23 cellular contexts compared by ENCODE assay signal in the genomic region with DNA sequence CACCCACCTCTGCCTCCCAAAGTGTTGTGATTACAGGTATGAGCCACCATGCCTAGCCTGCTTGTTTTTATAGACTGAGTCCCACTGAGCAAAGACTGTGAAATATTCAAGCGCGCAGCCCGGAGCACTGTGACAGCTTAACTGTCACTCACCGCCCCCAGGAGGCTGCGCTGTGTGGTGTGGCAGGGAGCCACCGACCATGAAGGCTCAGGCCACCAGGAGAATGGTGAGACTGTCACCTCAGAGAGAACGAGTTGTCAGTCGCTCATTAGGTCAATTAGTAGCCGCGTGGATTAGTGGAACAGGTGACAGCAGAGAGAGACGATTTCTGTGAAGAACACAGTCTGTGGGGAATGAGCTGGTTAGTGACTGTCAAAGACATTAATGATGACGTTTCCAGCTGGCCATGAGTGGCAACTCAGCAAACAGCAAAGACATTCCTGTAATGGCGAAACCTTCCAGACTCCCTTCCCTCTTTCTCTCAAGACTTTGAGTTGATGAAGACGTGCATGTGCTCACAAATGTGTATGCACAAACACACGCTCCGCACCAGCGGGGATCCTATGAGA.
"Had no signal": no experiment of that assay in that cellular context is flagged by ENCODE, and none has a peak within 500 bp of the region (broad histone marks: within the 10 kb centered on the region; RNA-seq: fewer than 3 reads in every experiment).

No MANE protein-coding gene starts in this region.

- H3K36me3 ChIP-seq: brain microvascular endothelial cell, cardiac muscle cell had no signal

- H3K4me3 ChIP-seq: cardiac muscle cell, PC-9 had no signal

- H2AFZ ChIP-seq: PC-9 had no signal

- ATAC-seq: activated CD8-positive, alpha-beta memory T cell treated with anti-CD3 and anti-CD28 coated beads, Interleukin-2, amount 10 ng/mL, durations not matched to agents 7 days and 5 days; activated T-helper 17 cell treated with anti-CD3 and anti-CD28 coated beads, Interleukin-2, amount 50 U/mL, for 72 hours; T-helper 17 cell had no signal

- H3K27ac ChIP-seq: brain microvascular endothelial cell, cardiac muscle cell, PC-9 had no signal

- H3K27me3 ChIP-seq: brain microvascular endothelial cell, cardiac muscle cell had no signal

- H3K4me2 ChIP-seq: PC-9 had no signal

- DNase-seq: activated B cell treated with CpG ODN at 0.5 μM for 24 hours; activated CD4-positive, alpha-beta T cell treated with anti-CD3 and anti-CD28 coated beads for 1 hour; activated CD4-positive, alpha-beta T cell treated with anti-CD3 and anti-CD28 coated beads, Interleukin-2, amount 10 ng/mL, durations not matched to agents 24 days and 14 days; activated CD4-positive, alpha-beta T cell treated with anti-CD3 and anti-CD28 coated beads, Interleukin-2, amount 50 U/mL, for 48 hours; activated CD8-positive, alpha-beta memory T cell treated with anti-CD3 and anti-CD28 coated beads, Interleukin-2, amount 10 ng/mL, durations not matched to agents 7 days and 5 days; activated gamma-delta T cell; activated naive CD4-positive, alpha-beta T cell treated with anti-CD3 and anti-CD28 coated beads for 36 hours; activated T-cell treated with anti-CD3 and anti-CD28 coated beads, Interleukin-2, amount 50 U/mL, for 48 hours; amygdala; brain microvascular endothelial cell; NCI-H1092; NCI-H1930; NCI-H2107; NCI-H2171 treated with DMSO at 0.1 percent for 48 hours; NCI-H226; NCI-H526; NCI-H774; PC-9; SIG-M5; T-helper 17 cell; T-helper 9 cell had no signal
